Comparison of ENCODE assay signal across 1 cellular context in the genomic region with DNA sequence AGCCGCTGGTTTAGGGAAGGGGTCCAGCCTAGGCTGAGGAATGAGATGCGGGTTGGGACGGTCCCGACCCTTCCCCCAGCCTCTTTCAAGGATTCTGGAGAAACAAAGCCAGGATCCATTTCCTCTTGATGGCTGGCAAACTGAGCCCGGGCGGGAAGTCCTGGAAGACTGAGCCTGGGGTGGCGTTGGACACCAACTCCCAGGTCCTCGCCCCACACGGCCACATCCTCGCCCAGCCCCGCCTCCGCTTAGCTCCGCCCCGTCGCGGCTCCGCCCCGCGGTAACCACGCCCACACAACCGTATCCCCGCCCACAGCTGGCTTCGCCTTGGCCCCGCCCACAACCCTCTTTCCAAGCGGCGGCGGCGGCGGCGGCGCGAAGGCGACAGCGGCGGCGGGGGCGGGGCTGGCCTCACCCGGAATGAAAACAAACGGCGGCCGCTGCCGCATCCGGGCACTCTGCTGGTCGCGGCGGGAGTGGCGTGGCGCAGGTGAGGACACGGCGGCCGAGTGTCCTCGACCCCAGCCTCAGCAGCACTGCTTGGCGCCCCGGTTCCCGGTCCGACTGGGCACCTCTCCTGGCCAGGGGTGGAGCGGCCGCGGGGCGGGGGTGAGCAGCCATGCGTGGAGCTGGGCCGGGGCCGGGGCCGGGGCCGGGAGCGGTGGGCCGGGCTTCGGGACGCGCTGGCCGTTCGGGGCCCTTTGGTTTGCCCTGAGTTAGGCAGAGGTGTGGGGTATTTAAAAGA.
TF ChIP-seq lines count a peak whose summit lies in the region.

A gene with protein sequence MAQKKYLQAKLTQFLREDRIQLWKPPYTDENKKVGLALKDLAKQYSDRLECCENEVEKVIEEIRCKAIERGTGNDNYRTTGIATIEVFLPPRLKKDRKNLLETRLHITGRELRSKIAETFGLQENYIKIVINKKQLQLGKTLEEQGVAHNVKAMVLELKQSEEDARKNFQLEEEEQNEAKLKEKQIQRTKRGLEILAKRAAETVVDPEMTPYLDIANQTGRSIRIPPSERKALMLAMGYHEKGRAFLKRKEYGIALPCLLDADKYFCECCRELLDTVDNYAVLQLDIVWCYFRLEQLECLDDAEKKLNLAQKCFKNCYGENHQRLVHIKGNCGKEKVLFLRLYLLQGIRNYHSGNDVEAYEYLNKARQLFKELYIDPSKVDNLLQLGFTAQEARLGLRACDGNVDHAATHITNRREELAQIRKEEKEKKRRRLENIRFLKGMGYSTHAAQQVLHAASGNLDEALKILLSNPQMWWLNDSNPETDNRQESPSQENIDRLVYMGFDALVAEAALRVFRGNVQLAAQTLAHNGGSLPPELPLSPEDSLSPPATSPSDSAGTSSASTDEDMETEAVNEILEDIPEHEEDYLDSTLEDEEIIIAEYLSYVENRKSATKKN (plus strand): TSS at position 456 of the 745 bp plus-strand sequence. CDS start 3,538 bp downstream, outside the sequence.

TF ChIP-seq in HepG2, 621 proteins besides CTCF, POLR2A, EP300 and RAD21 (continued from another document and continues in another):
- TF ChIP-seq ZNF879 (CRISPR knock-in tag; IDR thresholded peaks at IDR 0.05) (no peak), NFIB (CRISPR knock-in tag; IDR thresholded peaks at IDR 0.05; ENCODE audit: borderline replicate concordance) (no peak), KLF11 (CRISPR knock-in tag; IDR thresholded peaks at IDR 0.05) (no peak), ZNF788 (CRISPR knock-in tag; IDR thresholded peaks at IDR 0.05; ENCODE audit: borderline replicate concordance) (peak; percentile 80; the same call in 1 of the 2 replicates), LBX2 (CRISPR knock-in tag; IDR thresholded peaks at IDR 0.05; ENCODE audit: borderline replicate concordance) (peak; percentile 85; the same call in 1 of the 2 replicates), KAT7 (CRISPR knock-in tag; IDR thresholded peaks at IDR 0.05; ENCODE audit: borderline replicate concordance) (peak; percentile 93), PITX1 (CRISPR knock-in tag; IDR thresholded peaks at IDR 0.05) (peak; percentile 12; the same call in 1 of the 2 replicates), U2AF2 (IDR thresholded peaks at IDR 0.05; ENCODE audit: low read depth, low read length) (no peak), FOXJ3 (CRISPR knock-in tag; IDR thresholded peaks at IDR 0.05; ENCODE audit: borderline replicate concordance) (no peak), SETDB1 (CRISPR knock-in tag; IDR thresholded peaks at IDR 0.05; ENCODE audit: borderline replicate concordance) (no peak), ZNF83 (CRISPR knock-in tag; IDR thresholded peaks at IDR 0.05; ENCODE audit: borderline replicate concordance) (no peak), NFATC3 (CRISPR knock-in tag; IDR thresholded peaks at IDR 0.05) (no peak), SNAI1 (CRISPR knock-in tag; IDR thresholded peaks at IDR 0.05; ENCODE audit: borderline replicate concordance) (no peak), ASH2L (IDR thresholded peaks at IDR 0.05; ENCODE audit: insufficient read length, low read depth, low read length) (peak; percentile 80), ADNP (CRISPR knock-in tag; IDR thresholded peaks at IDR 0.05) (no peak), ZNF816 (CRISPR knock-in tag; IDR thresholded peaks at IDR 0.05; ENCODE audit: borderline replicate concordance) (no peak), FOSL2 (CRISPR knock-in tag; IDR thresholded peaks at IDR 0.05) (no peak), ARID2 (CRISPR knock-in tag; IDR thresholded peaks at IDR 0.05; ENCODE audit: borderline replicate concordance) (no peak), JUND (CRISPR knock-in tag; IDR thresholded peaks at IDR 0.05) (no peak), ZNF510 (CRISPR knock-in tag; IDR thresholded peaks at IDR 0.05; ENCODE audit: low read depth) (no peak), ZNF451 (CRISPR knock-in tag; IDR thresholded peaks at IDR 0.05) (peak; percentile 91), NCOA2 (CRISPR knock-in tag; IDR thresholded peaks at IDR 0.05) (no peak), GATAD2A (CRISPR knock-in tag; IDR thresholded peaks at IDR 0.05) (no peak), KDM5A (IDR thresholded peaks at IDR 0.05; ENCODE audit: borderline replicate concordance, low read length) (0 out of 2 replicates have a peak, but pooled peaks have one; percentile 60), RBM22 (optimal IDR thresholded peaks at IDR 0.05; ENCODE audit: low read length) (no peak), MTF2 (CRISPR knock-in tag; IDR thresholded peaks at IDR 0.05; ENCODE audit: borderline replicate concordance) (peak; percentile 51; the same call in 1 of the 2 replicates), POLR2G (IDR thresholded peaks at IDR 0.05; ENCODE audit: low read depth, low read length) (peak; percentile 87), REPIN1 (CRISPR knock-in tag; IDR thresholded peaks at IDR 0.05; ENCODE audit: borderline replicate concordance, low read depth) (no peak), ZBTB20 (CRISPR knock-in tag; IDR thresholded peaks at IDR 0.05; ENCODE audit: borderline replicate concordance, low read depth) (no peak), ZNF282 (IDR thresholded peaks at IDR 0.05; ENCODE audit: partially characterized antibody) (no peak), TIGD3 (CRISPR knock-in tag; IDR thresholded peaks at IDR 0.05; ENCODE audit: borderline replicate concordance) (no peak), JUN (CRISPR knock-in tag; IDR thresholded peaks at IDR 0.05) (peak; percentile 46; the same call in 1 of the 2 replicates), RAD51 (IDR thresholded peaks at IDR 0.05; ENCODE audit: borderline replicate concordance) (no peak), ZNF256 (CRISPR knock-in tag; conservative IDR thresholded peaks at IDR 0.05) (no peak)
- TF ChIP-seq, protein P1, sequence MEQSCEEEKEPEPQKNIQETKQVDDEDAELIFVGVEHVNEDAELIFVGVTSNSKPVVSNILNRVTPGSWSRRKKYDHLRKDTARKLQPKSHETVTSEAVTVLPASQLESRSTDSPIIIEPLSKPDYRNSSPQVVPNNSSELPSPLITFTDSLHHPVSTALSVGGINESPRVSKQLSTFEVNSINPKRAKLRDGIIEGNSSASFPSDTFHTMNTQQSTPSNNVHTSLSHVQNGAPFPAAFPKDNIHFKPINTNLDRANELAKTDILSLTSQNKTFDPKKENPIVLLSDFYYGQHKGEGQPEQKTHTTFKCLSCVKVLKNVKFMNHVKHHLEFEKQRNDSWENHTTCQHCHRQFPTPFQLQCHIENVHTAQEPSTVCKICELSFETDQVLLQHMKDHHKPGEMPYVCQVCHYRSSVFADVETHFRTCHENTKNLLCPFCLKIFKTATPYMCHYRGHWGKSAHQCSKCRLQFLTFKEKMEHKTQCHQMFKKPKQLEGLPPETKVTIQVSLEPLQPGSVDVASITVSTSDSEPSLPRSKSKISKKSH (CRISPR knock-in tag; IDR thresholded peaks at IDR 0.05; ENCODE audit: borderline replicate concordance) = 0 out of 2 replicates have a peak, but pooled peaks have one; percentile 8
- TF ChIP-seq, protein P2, sequence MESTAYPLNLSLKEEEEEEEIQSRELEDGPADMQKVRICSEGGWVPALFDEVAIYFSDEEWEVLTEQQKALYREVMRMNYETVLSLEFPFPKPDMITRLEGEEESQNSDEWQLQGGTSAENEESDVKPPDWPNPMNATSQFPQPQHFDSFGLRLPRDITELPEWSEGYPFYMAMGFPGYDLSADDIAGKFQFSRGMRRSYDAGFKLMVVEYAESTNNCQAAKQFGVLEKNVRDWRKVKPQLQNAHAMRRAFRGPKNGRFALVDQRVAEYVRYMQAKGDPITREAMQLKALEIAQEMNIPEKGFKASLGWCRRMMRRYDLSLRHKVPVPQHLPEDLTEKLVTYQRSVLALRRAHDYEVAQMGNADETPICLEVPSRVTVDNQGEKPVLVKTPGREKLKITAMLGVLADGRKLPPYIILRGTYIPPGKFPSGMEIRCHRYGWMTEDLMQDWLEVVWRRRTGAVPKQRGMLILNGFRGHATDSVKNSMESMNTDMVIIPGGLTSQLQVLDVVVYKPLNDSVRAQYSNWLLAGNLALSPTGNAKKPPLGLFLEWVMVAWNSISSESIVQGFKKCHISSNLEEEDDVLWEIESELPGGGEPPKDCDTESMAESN (CRISPR knock-in tag; conservative IDR thresholded peaks at IDR 0.05) = peak; percentile 68; the same call in 1 of the 2 replicates
- TF ChIP-seq, protein P3, sequence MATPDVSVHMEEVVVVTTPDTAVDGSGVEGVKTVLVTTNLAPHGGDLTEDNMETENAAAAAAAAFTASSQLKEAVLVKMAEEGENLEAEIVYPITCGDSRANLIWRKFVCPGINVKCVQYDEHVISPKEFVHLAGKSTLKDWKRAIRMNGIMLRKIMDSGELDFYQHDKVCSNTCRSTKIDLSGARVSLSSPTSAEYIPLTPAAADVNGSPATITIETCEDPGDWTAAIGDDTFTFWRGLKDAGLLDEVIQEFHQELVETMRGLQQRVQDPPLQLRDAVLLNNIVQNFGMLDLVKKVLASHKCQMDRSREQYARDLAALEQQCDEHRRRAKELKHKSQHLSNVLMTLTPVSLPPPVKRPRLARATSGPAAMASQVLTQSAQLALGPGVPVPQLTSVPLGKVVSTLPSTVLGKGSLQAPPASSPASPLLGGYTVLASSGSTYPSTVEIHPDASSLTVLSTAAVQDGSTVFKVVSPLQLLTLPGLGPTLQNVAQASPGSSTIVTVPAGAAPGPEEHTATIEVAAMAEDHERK (CRISPR knock-in tag; IDR thresholded peaks at IDR 0.05; ENCODE audit: low read depth) = peak; percentile 40; the same call in 1 of the 2 replicates
- TF ChIP-seq, protein P4, sequence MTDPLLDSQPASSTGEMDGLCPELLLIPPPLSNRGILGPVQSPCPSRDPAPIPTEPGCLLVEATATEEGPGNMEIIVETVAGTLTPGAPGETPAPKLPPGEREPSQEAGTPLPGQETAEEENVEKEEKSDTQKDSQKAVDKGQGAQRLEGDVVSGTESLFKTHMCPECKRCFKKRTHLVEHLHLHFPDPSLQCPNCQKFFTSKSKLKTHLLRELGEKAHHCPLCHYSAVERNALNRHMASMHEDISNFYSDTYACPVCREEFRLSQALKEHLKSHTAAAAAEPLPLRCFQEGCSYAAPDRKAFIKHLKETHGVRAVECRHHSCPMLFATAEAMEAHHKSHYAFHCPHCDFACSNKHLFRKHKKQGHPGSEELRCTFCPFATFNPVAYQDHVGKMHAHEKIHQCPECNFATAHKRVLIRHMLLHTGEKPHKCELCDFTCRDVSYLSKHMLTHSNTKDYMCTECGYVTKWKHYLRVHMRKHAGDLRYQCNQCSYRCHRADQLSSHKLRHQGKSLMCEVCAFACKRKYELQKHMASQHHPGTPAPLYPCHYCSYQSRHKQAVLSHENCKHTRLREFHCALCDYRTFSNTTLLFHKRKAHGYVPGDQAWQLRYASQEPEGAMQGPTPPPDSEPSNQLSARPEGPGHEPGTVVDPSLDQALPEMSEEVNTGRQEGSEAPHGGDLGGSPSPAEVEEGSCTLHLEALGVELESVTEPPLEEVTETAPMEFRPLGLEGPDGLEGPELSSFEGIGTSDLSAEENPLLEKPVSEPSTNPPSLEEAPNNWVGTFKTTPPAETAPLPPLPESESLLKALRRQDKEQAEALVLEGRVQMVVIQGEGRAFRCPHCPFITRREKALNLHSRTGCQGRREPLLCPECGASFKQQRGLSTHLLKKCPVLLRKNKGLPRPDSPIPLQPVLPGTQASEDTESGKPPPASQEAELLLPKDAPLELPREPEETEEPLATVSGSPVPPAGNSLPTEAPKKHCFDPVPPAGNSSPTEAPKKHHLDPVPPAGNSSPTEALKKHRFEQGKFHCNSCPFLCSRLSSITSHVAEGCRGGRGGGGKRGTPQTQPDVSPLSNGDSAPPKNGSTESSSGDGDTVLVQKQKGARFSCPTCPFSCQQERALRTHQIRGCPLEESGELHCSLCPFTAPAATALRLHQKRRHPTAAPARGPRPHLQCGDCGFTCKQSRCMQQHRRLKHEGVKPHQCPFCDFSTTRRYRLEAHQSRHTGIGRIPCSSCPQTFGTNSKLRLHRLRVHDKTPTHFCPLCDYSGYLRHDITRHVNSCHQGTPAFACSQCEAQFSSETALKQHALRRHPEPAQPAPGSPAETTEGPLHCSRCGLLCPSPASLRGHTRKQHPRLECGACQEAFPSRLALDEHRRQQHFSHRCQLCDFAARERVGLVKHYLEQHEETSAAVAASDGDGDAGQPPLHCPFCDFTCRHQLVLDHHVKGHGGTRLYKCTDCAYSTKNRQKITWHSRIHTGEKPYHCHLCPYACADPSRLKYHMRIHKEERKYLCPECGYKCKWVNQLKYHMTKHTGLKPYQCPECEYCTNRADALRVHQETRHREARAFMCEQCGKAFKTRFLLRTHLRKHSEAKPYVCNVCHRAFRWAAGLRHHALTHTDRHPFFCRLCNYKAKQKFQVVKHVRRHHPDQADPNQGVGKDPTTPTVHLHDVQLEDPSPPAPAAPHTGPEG (CRISPR knock-in tag; IDR thresholded peaks at IDR 0.05) = peak; percentile 58; the same call in 1 of the 2 replicates
- TF ChIP-seq, protein P5, sequence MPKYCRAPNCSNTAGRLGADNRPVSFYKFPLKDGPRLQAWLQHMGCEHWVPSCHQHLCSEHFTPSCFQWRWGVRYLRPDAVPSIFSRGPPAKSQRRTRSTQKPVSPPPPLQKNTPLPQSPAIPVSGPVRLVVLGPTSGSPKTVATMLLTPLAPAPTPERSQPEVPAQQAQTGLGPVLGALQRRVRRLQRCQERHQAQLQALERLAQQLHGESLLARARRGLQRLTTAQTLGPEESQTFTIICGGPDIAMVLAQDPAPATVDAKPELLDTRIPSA (CRISPR knock-in tag; IDR thresholded peaks at IDR 0.05; ENCODE audit: borderline replicate concordance) = no peak
- TF ChIP-seq, protein P6, sequence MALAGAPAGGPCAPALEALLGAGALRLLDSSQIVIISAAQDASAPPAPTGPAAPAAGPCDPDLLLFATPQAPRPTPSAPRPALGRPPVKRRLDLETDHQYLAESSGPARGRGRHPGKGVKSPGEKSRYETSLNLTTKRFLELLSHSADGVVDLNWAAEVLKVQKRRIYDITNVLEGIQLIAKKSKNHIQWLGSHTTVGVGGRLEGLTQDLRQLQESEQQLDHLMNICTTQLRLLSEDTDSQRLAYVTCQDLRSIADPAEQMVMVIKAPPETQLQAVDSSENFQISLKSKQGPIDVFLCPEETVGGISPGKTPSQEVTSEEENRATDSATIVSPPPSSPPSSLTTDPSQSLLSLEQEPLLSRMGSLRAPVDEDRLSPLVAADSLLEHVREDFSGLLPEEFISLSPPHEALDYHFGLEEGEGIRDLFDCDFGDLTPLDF (CRISPR knock-in tag; IDR thresholded peaks at IDR 0.05) = peak; percentile 73
